Comparison of ENCODE assay signal across 18 cellular contexts in the genomic region with DNA sequence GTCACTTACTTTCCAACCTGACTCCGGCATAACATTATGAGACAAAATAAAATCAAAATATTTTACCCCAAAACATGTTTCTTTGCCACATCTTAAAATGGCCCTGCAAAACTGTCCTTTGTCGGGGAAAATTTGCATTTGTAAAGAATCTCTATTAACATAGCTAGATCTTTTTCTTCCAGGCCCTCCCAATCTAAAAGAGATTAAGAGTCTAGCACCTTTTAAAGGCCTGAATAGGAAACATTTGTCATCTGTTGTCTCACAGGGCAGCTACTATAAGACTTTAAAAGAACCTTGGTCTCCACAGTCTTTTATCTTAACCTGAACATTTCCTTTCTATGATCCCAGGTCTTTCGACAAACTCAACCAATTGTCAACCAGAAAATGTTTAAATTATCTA. TPM values are rescaled to one million over a fixed set of nuclear protein-coding genes. Genes with fewer than 3 reads are reported as not detected.
DNase-seq lines count a peak whose midpoint lies in the region; ATAC-seq and TF ChIP-seq lines count a peak whose summit lies in the region.
"Had no signal": no experiment of that assay in that cellular context is flagged by ENCODE, and none has a peak within 500 bp of the region (broad histone marks: within the 10 kb centered on the region; RNA-seq: fewer than 3 reads in every experiment).

No MANE protein-coding gene starts in this region.

- no CpG with 5 or more reads among the region's 3 CpGs for WGBS in H9 (ENCODE audit: extremely low coverage, insufficient read length, low lambda C conversion rate)
- 29% methylated on average over 3 of the region's 3 CpGs for WGBS in HUES64
- WGBS in endodermal cell (ENCODE audit: insufficient coverage in 1 of 2, insufficient read length in 1 of 2), 2 experiments = 28 to 31% methylated on average over 3 of the region's 3 CpGs
- 100% methylated on average over 1 of the region's 3 CpGs for WGBS in mesendoderm (ENCODE audit: extremely low coverage, insufficient coverage, low lambda C conversion rate)

- TF ChIP-seq CTCF in H9 (conservative IDR thresholded peaks at IDR 0.05) (no peak), endodermal cell (conservative IDR thresholded peaks at IDR 0.05) (no peak)

- H3K79me1 ChIP-seq in H9 (ENCODE audit: insufficient read depth, low read depth, low read length, poor library complexity, severe bottlenecking) (no peaks in the 10 kb centered on the region), mesendoderm (ENCODE audit: low read length) (no peaks in the 10 kb centered on the region)

- no peak for ATAC-seq in activated CD8-positive, alpha-beta memory T cell treated with anti-CD3 and anti-CD28 coated beads, Interleukin-2, amount 10 ng/mL, durations not matched to agents 7 days and 5 days
- ATAC-seq: HCT116, HepG2 had no signal

- H3K4me1 ChIP-seq in H9 (ENCODE audit: insufficient read depth, low read length) = no peaks in the 10 kb centered on the region; the same call in 1 of the 2 replicates
- H3K4me1 ChIP-seq in HUES64 (ENCODE audit: insufficient read depth, low read length) = peaks cover 37% of the 10 kb centered on the region
- peaks cover 13% of the 10 kb centered on the region for H3K4me1 ChIP-seq in endodermal cell (ENCODE audit: control insufficient read depth, insufficient read depth, low read length)
- H3K4me1 ChIP-seq in mesendoderm (ENCODE audit: control insufficient read depth, low read depth, low read length) = peaks cover 2% of the 10 kb centered on the region
- H3K4me1 ChIP-seq: BLaER1 had no signal

- H2BK120ac ChIP-seq in H9 (ENCODE audit: low read depth, low read length, poor library complexity, severe bottlenecking) (no peak overlapping the region), mesendoderm (ENCODE audit: low read depth, low read length) (no peak overlapping the region)

- H3K27me3 Mint-ChIP-seq in H9 (ENCODE audit: low read depth) (no peaks in the 10 kb centered on the region), endodermal cell (ENCODE audit: insufficient read depth) (no peaks in the 10 kb centered on the region)
- peaks cover 16% of the 10 kb centered on the region for H3K27me3 Mint-ChIP-seq in activated CD8-positive, alpha-beta memory T cell treated with anti-CD3 and anti-CD28 coated beads, Interleukin-2, amount 10 ng/mL, durations not matched to agents 7 days and 5 days

- H3K56ac ChIP-seq in H9 (ENCODE audit: insufficient read length, low read depth, low read length) (no peak overlapping the region), mesendoderm (ENCODE audit: low read length) (no peak overlapping the region)

- H3K23me2 ChIP-seq in H9 (ENCODE audit: insufficient read length, low read depth, low read length, poor library complexity, severe bottlenecking) = no peaks in the 10 kb centered on the region

- H3K4me1 Mint-ChIP-seq in H9 (peaks cover 51 to 54% of the 10 kb centered on the region in 2 experiments), endodermal cell (peaks cover 36% of the 10 kb centered on the region)
- H3K4me1 Mint-ChIP-seq in activated CD8-positive, alpha-beta memory T cell treated with anti-CD3 and anti-CD28 coated beads, Interleukin-2, amount 10 ng/mL, durations not matched to agents 7 days and 5 days = no peaks in the 10 kb centered on the region
- H3K4me1 Mint-ChIP-seq: CD4-positive, alpha-beta memory T cell; IgD-negative memory B cell had no signal

- peaks cover 0 to 2% of the 10 kb centered on the region in 2 experiments; a peak in 1 of 5 replicates for H3K9me3 Mint-ChIP-seq in H9
- H3K9me3 Mint-ChIP-seq in endodermal cell = peaks cover 47% of the 10 kb centered on the region
- no peaks in the 10 kb centered on the region for H3K9me3 Mint-ChIP-seq in activated CD8-positive, alpha-beta memory T cell treated with anti-CD3 and anti-CD28 coated beads, Interleukin-2, amount 10 ng/mL, durations not matched to agents 7 days and 5 days (ENCODE audit: low read depth)
- H3K9me3 Mint-ChIP-seq: CD4-positive, alpha-beta memory T cell; HFFc6; IgD-negative memory B cell had no signal

- no peak overlapping the region for H2BK20ac ChIP-seq in H9 (ENCODE audit: low read depth, low read length, poor library complexity, severe bottlenecking)

- no peak overlapping the region for H3K14ac ChIP-seq in H9 (ENCODE audit: insufficient read depth, low read length)

- H3K4me3 ChIP-seq in HUES64 (ENCODE audit: low read length) = no peak overlapping the region; the same call in 1 of the 2 replicates
- H3K4me3 ChIP-seq in endodermal cell (ENCODE audit: low read length) = peak overlapping the region; percentile 43
- H3K4me3 ChIP-seq in mesendoderm (ENCODE audit: low read length) = no peak overlapping the region
- H3K4me3 ChIP-seq: BLaER1 had no signal

- H3K18ac ChIP-seq in H9 (ENCODE audit: insufficient read length, low read depth, low read length) (no peak overlapping the region), mesendoderm (ENCODE audit: low read length) (peak overlapping the region; percentile 84)

- H3K23ac ChIP-seq in H9 (ENCODE audit: insufficient read length, low read depth, low read length) (no peak overlapping the region), mesendoderm (ENCODE audit: low read length) (no peak overlapping the region)

- intact Hi-C loops in cardiac septum (cut with DNase I) = no loop called here

- H2BK15ac ChIP-seq in H9 (ENCODE audit: low read depth, low read length) = no peak overlapping the region
- H2BK15ac ChIP-seq in mesendoderm (replicated peaks; ENCODE audit: low read depth) = no peak overlapping the region

- H3K9ac ChIP-seq in H9 (ENCODE audit: extremely low read depth, insufficient read length, low read length) (no peak overlapping the region), HUES64 (ENCODE audit: low read depth, low read length) (0 out of 2 replicates have a peak overlapping the region, but pooled peaks have one; percentile 46), endodermal cell (ENCODE audit: extremely low read depth, low read length, poor library complexity, severe bottlenecking) (peak overlapping the region; percentile 32), mesendoderm (ENCODE audit: low read length) (no peak overlapping the region)
- H3K9ac ChIP-seq: BLaER1 had no signal

- H3K4me2 ChIP-seq in H9 (ENCODE audit: insufficient read depth, insufficient read length, low read length) (no peak overlapping the region), mesendoderm (ENCODE audit: low read length) (no peak overlapping the region)
- H3K4me2 ChIP-seq: BLaER1 had no signal

- H4K8ac ChIP-seq in H9 (replicated peaks; ENCODE audit: insufficient read length, low read depth, low read length) (no peak overlapping the region), mesendoderm (ENCODE audit: low read depth, low read length) (no peak overlapping the region)

- no peak overlapping the region for H2AFZ ChIP-seq in H9 (ENCODE audit: low read length)

- no peak overlapping the region for H4K91ac ChIP-seq in H9 (ENCODE audit: insufficient read length, low read depth, low read length)

- H3K4ac ChIP-seq in H9 (ENCODE audit: low read depth, low read length) (no peak overlapping the region), mesendoderm (ENCODE audit: low read depth, low read length) (no peak overlapping the region)

- no peaks in the 10 kb centered on the region for H3K9me3 ChIP-seq in H9 (ENCODE audit: control insufficient read depth, low read depth, low read length)
- H3K9me3 ChIP-seq in HUES64 (ENCODE audit: insufficient read depth, low read depth, low read length) = 0 out of 2 replicates have a peak, but pooled peaks cover 3% of the 10 kb centered on the region
- H3K9me3 ChIP-seq in endodermal cell (ENCODE audit: control insufficient read depth, low read length) = peaks cover 43% of the 10 kb centered on the region
- H3K9me3 ChIP-seq: BLaER1 had no signal

- H3K79me2 ChIP-seq in H9 (ENCODE audit: insufficient read depth, low read length) = no peaks in the 10 kb centered on the region
- no peaks in the 10 kb centered on the region for H3K79me2 ChIP-seq in mesendoderm (ENCODE audit: control insufficient read depth, insufficient read depth, low read length)

- H3K27me3 ChIP-seq in H9 (ENCODE audit: insufficient read depth, low read length) = no peaks in the 10 kb centered on the region
- no peaks in the 10 kb centered on the region for H3K27me3 ChIP-seq in HUES64 (ENCODE audit: insufficient read depth, low read length)
- H3K27me3 ChIP-seq in endodermal cell (ENCODE audit: control insufficient read depth, insufficient read depth, low read length, poor library complexity, severe bottlenecking) = no peaks in the 10 kb centered on the region
- H3K27me3 ChIP-seq in mesendoderm (ENCODE audit: insufficient read depth, low read length, poor library complexity) = no peaks in the 10 kb centered on the region
- H3K27me3 ChIP-seq: BLaER1 had no signal

- H3K36me3 ChIP-seq in HUES64 (ENCODE audit: insufficient read depth, low read length) (no peaks in the 10 kb centered on the region), endodermal cell (ENCODE audit: control insufficient read depth, insufficient read depth, low read length) (no peaks in the 10 kb centered on the region), mesendoderm (ENCODE audit: control insufficient read depth, insufficient read depth, low read length) (no peaks in the 10 kb centered on the region)
- H3K36me3 ChIP-seq: BLaER1 had no signal

- H2BK5ac ChIP-seq in H9 (ENCODE audit: insufficient read length, low read length) (no peak overlapping the region), mesendoderm (ENCODE audit: low read length) (no peak overlapping the region)

- DNase-seq in H9 = no peak
- peak; percentile 49 for DNase-seq in endodermal cell
- peak; percentile 87 for DNase-seq in mesendoderm
- no peak for DNase-seq in NCI-H128 (lab: John Stamatoyannopoulos, UW; ENCODE audit: unreplicated experiment)
- DNase-seq in activated CD8-positive, alpha-beta memory T cell treated with anti-CD3 and anti-CD28 coated beads, Interleukin-2, amount 10 ng/mL, durations not matched to agents 7 days and 5 days = no peak
- no peak for DNase-seq in cardiac septum (ENCODE audit: low spot score)
- DNase-seq: 8988T; CD4-positive, alpha-beta memory T cell; DMS79 treated with DMSO at 0.1 percent for 48 hours; GF-D8; HFFc6; KBM-7 had no signal

- H3K4me3 Mint-ChIP-seq in H9 (no peak overlapping the region; a peak in 1 of 5 replicates), endodermal cell (no peak overlapping the region)
- no peak overlapping the region for H3K4me3 Mint-ChIP-seq in activated CD8-positive, alpha-beta memory T cell treated with anti-CD3 and anti-CD28 coated beads, Interleukin-2, amount 10 ng/mL, durations not matched to agents 7 days and 5 days
- H3K4me3 Mint-ChIP-seq: CD14-positive monocyte; CD4-positive, alpha-beta memory T cell; HFFc6; IgD-negative memory B cell had no signal

- H4K5ac ChIP-seq in H9 (ENCODE audit: insufficient read length, low read depth, low read length) = no peak overlapping the region
- no peak overlapping the region for H4K5ac ChIP-seq in mesendoderm (ENCODE audit: low read length)

- H3K36me3 Mint-ChIP-seq in H9 (ENCODE audit: insufficient read depth in 1 of 3, low read depth in 3 of 3) = peaks cover 0 to 2% (median 0%) of the 10 kb centered on the region in 3 experiments; a peak in 2 of 7 replicates
- peaks cover 8% of the 10 kb centered on the region for H3K36me3 Mint-ChIP-seq in endodermal cell (ENCODE audit: low read depth)
- H3K36me3 Mint-ChIP-seq in activated CD8-positive, alpha-beta memory T cell treated with anti-CD3 and anti-CD28 coated beads, Interleukin-2, amount 10 ng/mL, durations not matched to agents 7 days and 5 days = no peaks in the 10 kb centered on the region
- H3K36me3 Mint-ChIP-seq: CD14-positive monocyte; CD4-positive, alpha-beta memory T cell; IgD-negative memory B cell had no signal

- H3K27ac Mint-ChIP-seq in H9 (peak overlapping the region in 2 of 3 experiments; percentile 78 to 86; a peak in 4 of 7 replicates), endodermal cell (peak overlapping the region; percentile 88)
- no peak overlapping the region for H3K27ac Mint-ChIP-seq in activated CD8-positive, alpha-beta memory T cell treated with anti-CD3 and anti-CD28 coated beads, Interleukin-2, amount 10 ng/mL, durations not matched to agents 7 days and 5 days
- H3K27ac Mint-ChIP-seq: CD14-positive monocyte, HFFc6, IgD-negative memory B cell had no signal

- no peak overlapping the region for H2AK5ac ChIP-seq in H9 (ENCODE audit: insufficient read length, low read length)
- H2AK5ac ChIP-seq in mesendoderm (ENCODE audit: low read length) = no peak overlapping the region

- H3K27ac ChIP-seq in H9 (ENCODE audit: insufficient read length, low read depth, low read length) = no peak overlapping the region
- peak overlapping the region; percentile 95 for H3K27ac ChIP-seq in HUES64 (ENCODE audit: low read depth, low read length)
- H3K27ac ChIP-seq in endodermal cell (ENCODE audit: low read depth, low read length) = peak overlapping the region; percentile 16
- peak overlapping the region; percentile 78 for H3K27ac ChIP-seq in mesendoderm (ENCODE audit: low read depth, low read length)
- H3K27ac ChIP-seq: BLaER1 had no signal

- no peak overlapping the region for H2BK12ac ChIP-seq in H9 (ENCODE audit: insufficient read length, low read depth, low read length)

- CTCF ChIA-PET in activated CD8-positive, alpha-beta memory T cell treated with anti-CD3 and anti-CD28 coated beads, Interleukin-2, amount 10 ng/mL, durations not matched to agents 7 days and 5 days (lab: Charles Lee) = interaction anchor here (1.4 to 3.3 kb wide), 2 partner anchors 9 to 10 kb away, joined by 6 to 17 read pairs; no protein-coding TSS in a partner anchor

- H4K20me1 ChIP-seq in H9 (ENCODE audit: control insufficient read depth, insufficient read depth, insufficient read length) = no peaks in the 10 kb centered on the region
- H4K20me1 ChIP-seq: BLaER1 had no signal

- H3T11ph ChIP-seq in H9 (ENCODE audit: low read length) = no peak overlapping the region

RNA-seq across cellular contexts. Expression of gene DHRS7B, which starts 18.1 kb away (rescaled TPM):
- total RNA-seq in H9 (2021) = 17.2 and 20.3 TPM in 2 replicates
- 19.8 TPM for polyA plus RNA-seq in HUES64 (2013, experiment 1 of 2)
- polyA plus RNA-seq in HUES64 (2013, experiment 2 of 2) = 16.0 TPM
- total RNA-seq in endodermal cell = 10 to 100 TPM; 20.8 to 24.2 TPM
- 16.9 TPM for polyA plus RNA-seq in endodermal cell (2013, experiment 1 of 2)
- polyA plus RNA-seq in endodermal cell (2013, experiment 2 of 2) = 15.0 TPM
- polyA plus RNA-seq in mesendoderm (2013, experiment 1 of 2) = 28.8 TPM
- polyA plus RNA-seq in mesendoderm (2013, experiment 2 of 2) = 30.4 TPM
- 10 to 100 TPM; 18.8 to 19.0 TPM for total RNA-seq in activated CD8-positive, alpha-beta memory T cell treated with anti-CD3 and anti-CD28 coated beads, Interleukin-2, amount 10 ng/mL, durations not matched to agents 7 days and 5 days
- total RNA-seq in cardiac septum = 37.4 TPM

Comparison
In these comparisons a context has a peak if more than half of its experiments do, and no peak if none do; other contexts are left out.
1. DNase-seq: peak in endodermal cell (single experiment) and mesendoderm (single experiment); none in H9 (single experiment), NCI-H128 (single experiment), activated CD8-positive, alpha-beta memory T cell treated with anti-CD3 and anti-CD28 coated beads, Interleukin-2, amount 10 ng/mL, durations not matched to agents 7 days and 5 days (single experiment) and cardiac septum (single experiment).
2. H3K9ac ChIP-seq: peak in HUES64 (single experiment) and endodermal cell (single experiment); none in H9 (single experiment) and mesendoderm (single experiment).